In genomic region chr2:208090420-208090819, GRCh38 we compare ENCODE assay signal across 9 cellular contexts. TPM values are rescaled to one million over a fixed set of nuclear protein-coding genes. Genes with fewer than 3 reads are reported as not detected.
"Had no signal": no experiment of that assay in that cellular context is flagged by ENCODE, and none has a peak within 500 bp of the region (broad histone marks: within the 10 kb centered on the region; RNA-seq: fewer than 3 reads in every experiment).

No MANE protein-coding gene starts in this region.

- ATAC-seq: GM12878 had no signal

- H3K4me3 ChIP-seq: GM12878 had no signal

- FAIRE-seq: G401.6, GM12878, GM12891, GM12892, GM18507, GM19239 had no signal

- DNase-seq: GDM1, GF-D8 had no signal

RNA-seq across cellular contexts. Expression of gene CRYGD, which starts 33.9 kb away (rescaled TPM):
- total RNA-seq: G401, GM12878 had no signal
- polyA plus RNA-seq: GM12878 had no signal

RNA-seq across cellular contexts. Expression of gene CRYGC, which starts 39.2 kb away (rescaled TPM):
- total RNA-seq: GM12878 had no signal
- polyA plus RNA-seq: GM12878 had no signal

RNA-seq across cellular contexts. Expression of gene CRYGB, which starts 55.5 kb away (rescaled TPM):
- total RNA-seq: G401, GM12878 had no signal
- polyA plus RNA-seq: GM12878 had no signal
